ENCODE assay signal across 8 cellular contexts in the genomic region with DNA sequence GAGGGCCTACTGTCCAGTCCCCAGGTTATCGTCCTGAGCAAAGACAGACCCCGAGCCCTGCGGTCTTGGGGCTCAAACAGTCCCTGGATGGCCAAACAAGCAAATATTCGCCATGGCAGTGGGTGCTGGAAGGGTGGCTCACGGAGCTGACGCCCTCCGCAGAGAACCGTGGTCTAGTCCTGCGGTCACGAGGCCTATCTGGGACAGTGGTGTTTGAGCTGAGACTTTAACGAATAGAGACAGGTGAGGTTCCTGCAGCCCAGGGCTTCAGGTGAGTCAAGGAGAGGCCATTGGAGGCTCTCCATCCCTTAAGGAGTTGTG. TPM values are rescaled to one million over a fixed set of nuclear protein-coding genes. Genes with fewer than 3 reads are reported as not detected.
A peak's percentile ranks its signal among the peaks of the same experiment; 100 is the strongest.
DNase-seq lines count a peak whose midpoint lies in the region; ATAC-seq and TF ChIP-seq lines count a peak whose summit lies in the region.

No MANE protein-coding gene starts in this region.

- peak overlapping the region; percentile 92 for H3K9ac ChIP-seq in mucosa of stomach (ENCODE audit: low read length)

- ATAC-seq in GM18861 (IDR thresholded peaks at IDR 0.05; ENCODE audit: unreplicated experiment) (no peak), GM21390 (IDR thresholded peaks at IDR 0.05; ENCODE audit: unreplicated experiment) (no peak)

- H3K4me1 ChIP-seq in mucosa of stomach (ENCODE audit: control insufficient read depth, insufficient read depth, low read length) = peaks cover 20% of the 10 kb centered on the region

- H3K4me3 ChIP-seq in MG63 = peak overlapping the region; percentile 71
- H3K4me3 ChIP-seq in choroid plexus epithelial cell (ENCODE audit: low read depth, low read length) = peak overlapping the region; percentile 75
- H3K4me3 ChIP-seq in mucosa of stomach (ENCODE audit: low read length) = peak overlapping the region; percentile 90

- no peak for TF ChIP-seq CTCF in C4-2B (conservative IDR thresholded peaks at IDR 0.05)
- no peak for TF ChIP-seq CTCF in choroid plexus epithelial cell (conservative IDR thresholded peaks at IDR 0.05; ENCODE audit: low read depth, low read length)

- H3K27me3 ChIP-seq in MG63 (no peaks in the 10 kb centered on the region), mucosa of stomach (ENCODE audit: control insufficient read depth, insufficient read depth, low read length) (no peaks in the 10 kb centered on the region)

- DNase-seq in MG63 (no peak), choroid plexus epithelial cell (ENCODE audit: low read depth) (no peak), NCI-H82 (lab: John Stamatoyannopoulos, UW) (no peak), NCI-H1048 (lab: John Stamatoyannopoulos, UW) (no peak)

- H3K36me3 ChIP-seq in MG63 (no peaks in the 10 kb centered on the region), mucosa of stomach (ENCODE audit: control insufficient read depth, insufficient read depth, low read length) (no peaks in the 10 kb centered on the region)

- H3K9me3 ChIP-seq in MG63 = no peaks in the 10 kb centered on the region
- H3K9me3 ChIP-seq in mucosa of stomach (ENCODE audit: control insufficient read depth, low read length) = no peaks in the 10 kb centered on the region

- peak overlapping the region; percentile 99 for H3K27ac ChIP-seq in C4-2B

RNA-seq across cellular contexts. Expression of gene SUCLG2, which starts 0.4 kb away (rescaled TPM):
- 35.4 and 39.6 TPM in 2 replicates for total RNA-seq in MG63 (2014; rRNA removed; shearing (Covaris generic); ENCODE audit: low replicate concordance)
